18 cellular contexts compared by ENCODE assay signal in genomic region chr12:107045186-107045585, GRCh38. TPM values are rescaled to one million over a fixed set of nuclear protein-coding genes. Genes with fewer than 3 reads are reported as not detected.
A peak's percentile ranks its signal among the peaks of the same experiment; 100 is the strongest.
DNase-seq lines count a peak whose midpoint lies in the region; ATAC-seq and TF ChIP-seq lines count a peak whose summit lies in the region.
"Had no signal": no experiment of that assay in that cellular context is flagged by ENCODE, and none has a peak within 500 bp of the region (broad histone marks: within the 10 kb centered on the region; RNA-seq: fewer than 3 reads in every experiment).

No MANE protein-coding gene starts in this region.

- peaks cover 19% of the 10 kb centered on the region for H3K79me2 ChIP-seq in smooth muscle cell (ENCODE audit: low read depth)

- H3K27ac ChIP-seq in HEK293 (ENCODE audit: extremely low read depth, low read depth, low read length) (no peak overlapping the region), smooth muscle cell (ENCODE audit: low read depth) (peak overlapping the region; percentile 30), spleen (no peak overlapping the region)
- H3K27ac ChIP-seq: BLaER1 treated with 17β-estradiol and CSF1 and Interleukin-3, amounts not matched to agents 10 nM and 100 nM; C4-2B had no signal

- POLR2A ChIA-PET in HEK293 (lab: Yijun Ruan, JAX): no interaction called here

- H3K9ac ChIP-seq in smooth muscle cell (ENCODE audit: low read depth): no peak overlapping the region
- H3K9ac ChIP-seq: BLaER1 treated with 17β-estradiol and CSF1 and Interleukin-3, amounts not matched to agents 10 nM and 100 nM had no signal

- H3K4me2 ChIP-seq in smooth muscle cell: no peak overlapping the region
- H3K4me2 ChIP-seq: BLaER1 treated with 17β-estradiol and CSF1 and Interleukin-3, amounts not matched to agents 10 nM and 100 nM had no signal

- CTCF ChIA-PET in HEK293 (lab: Yijun Ruan, JAX): interaction anchor here (0.5 to 0.7 kb wide), 2 partner anchors 11 to 15 kb away, joined by 3 read pairs; no protein-coding TSS in a partner anchor

- no peak for TF ChIP-seq POLR2A in spleen (IDR thresholded peaks at IDR 0.05)

- H3K27me3 ChIP-seq in smooth muscle cell (ENCODE audit: low read depth) (no peaks in the 10 kb centered on the region), spleen (replicated peaks in 1 of 7) (no peaks in the 10 kb centered on the region)
- H3K27me3 ChIP-seq: BLaER1 treated with 17β-estradiol and CSF1 and Interleukin-3, amounts not matched to agents 10 nM and 100 nM had no signal

- H3F3A ChIP-seq in smooth muscle cell (ENCODE audit: low read depth): no peaks in the 10 kb centered on the region

- peak; percentile 84 for DNase-seq in amniotic epithelial cell (ENCODE audit: low read depth)
- DNase-seq in fibroblast of villous mesenchyme (ENCODE audit: low read depth): peak; percentile 69
- DNase-seq in smooth muscle cell (lab: John Stamatoyannopoulos, UW; ENCODE audit: unreplicated experiment): no peak
- no peak for DNase-seq in spleen
- no peak for DNase-seq in occipital lobe (lab: John Stamatoyannopoulos, UW)
- DNase-seq: 8988T; AML-193; Caco-2; Calu3; CD4-positive, alpha-beta T cell; CD8-positive, alpha-beta T cell; DMS79 treated with DMSO at 0.1 percent for 48 hours; GF-D8 had no signal

- H3K4me3 ChIP-seq in HEK293 (ENCODE audit: low read depth, low read length): no peak overlapping the region
- H3K4me3 ChIP-seq in fibroblast of villous mesenchyme (ENCODE audit: low read depth, low read length): no peak overlapping the region
- no peak overlapping the region for H3K4me3 ChIP-seq in smooth muscle cell
- no peak overlapping the region for H3K4me3 ChIP-seq in spleen
- H3K4me3 ChIP-seq: BLaER1 treated with 17β-estradiol and CSF1 and Interleukin-3, amounts not matched to agents 10 nM and 100 nM had no signal

- H4K20me1 ChIP-seq in smooth muscle cell (ENCODE audit: low read depth): peaks cover 12% of the 10 kb centered on the region

- no peak overlapping the region for H2AFZ ChIP-seq in smooth muscle cell (ENCODE audit: low read depth)

- H3K4me1 ChIP-seq in HEK293 (ENCODE audit: control insufficient read depth, insufficient read depth, low read length) (no peaks in the 10 kb centered on the region), smooth muscle cell (ENCODE audit: low read depth) (no peaks in the 10 kb centered on the region), spleen (no peaks in the 10 kb centered on the region)
- H3K4me1 ChIP-seq: BLaER1 treated with 17β-estradiol and CSF1 and Interleukin-3, amounts not matched to agents 10 nM and 100 nM had no signal

- TF ChIP-seq CTCF in HEK293 (tag by site-specific recombination; IDR thresholded peaks at IDR 0.05): no peak
- no peak for TF ChIP-seq CTCF in fibroblast of villous mesenchyme (IDR thresholded peaks at IDR 0.05; ENCODE audit: insufficient read depth, low read depth, low read length)
- no peak for TF ChIP-seq CTCF in smooth muscle cell (IDR thresholded peaks at IDR 0.05; ENCODE audit: borderline replicate concordance, insufficient read depth, poor library complexity, severe bottlenecking)
- no peak for TF ChIP-seq CTCF in spleen (IDR thresholded peaks at IDR 0.05 in 8 of 11, conservative IDR thresholded peaks at IDR 0.05 in 3 of 11)

- 36% methylated on average over 5 of the region's 5 CpGs for WGBS in smooth muscle cell (ENCODE audit: low lambda C conversion rate)
- WGBS in spleen, 5 donors: 61 to 87% (median 80%) methylated on average over 5 of the region's 5 CpGs

- intact Hi-C loops in spleen (cut with DNase I; ENCODE audit: low total_unique reads): no loop called here

- H3K9me3 ChIP-seq in HEK293 (ENCODE audit: control insufficient read depth, insufficient read depth, low read depth, low read length): no peaks in the 10 kb centered on the region
- no peaks in the 10 kb centered on the region for H3K9me3 ChIP-seq in smooth muscle cell (replicated peaks; ENCODE audit: low read depth)
- H3K9me3 ChIP-seq in spleen: peaks cover 7 to 55% (median 33%) of the 10 kb centered on the region in 8 donors
- H3K9me3 ChIP-seq: Caco-2 had no signal

- H3K36me3 ChIP-seq in HEK293 (ENCODE audit: control insufficient read depth in 2 of 2, insufficient read depth in 1 of 2, low read length in 2 of 2) (no peaks in the 10 kb centered on the region), smooth muscle cell (ENCODE audit: low read depth) (no peaks in the 10 kb centered on the region), spleen (no peaks in the 10 kb centered on the region)

- ATAC-seq in GM19395 (IDR thresholded peaks at IDR 0.05; ENCODE audit: unreplicated experiment): no peak
- no peak for ATAC-seq in GM19397 (IDR thresholded peaks at IDR 0.05; ENCODE audit: unreplicated experiment)
- ATAC-seq: CD8-positive, alpha-beta T cell had no signal

TF ChIP-seq in HEK293, 187 proteins besides CTCF, POLR2A, EP300 and RAD21:
- TF ChIP-seq SETDB1 (IDR thresholded peaks at IDR 0.05; ENCODE audit: insufficient read length, low read length): peak; percentile 35
- TF ChIP-seq ZNF791 (tag by site-specific recombination; IDR thresholded peaks at IDR 0.05): no peak
- TF ChIP-seq AEBP2 (tag by site-specific recombination; IDR thresholded peaks at IDR 0.05; ENCODE audit: borderline replicate concordance): no peak

RNA-seq across cellular contexts. Expression of gene CRY1, which starts 48.2 kb away (rescaled TPM):
- total RNA-seq in fibroblast of villous mesenchyme: 25.4 and 25.5 TPM in 2 replicates
- total RNA-seq in smooth muscle cell: 28.2 and 30.6 TPM in 2 replicates
- polyA plus RNA-seq in smooth muscle cell: 19.9 and 26.0 TPM in 2 replicates
- 10 to 100 TPM in 6 of 7 donors, 1 to 10 TPM in 1; 9.4 to 32.3 (median 15.6) TPM for total RNA-seq in spleen
- polyA plus RNA-seq in spleen: 1 to 10 TPM; 1.9 to 5.6 (median 3.4) TPM
- total RNA-seq in occipital lobe: 39.3 TPM

RNA-seq across cellular contexts. Expression of gene MTERF2, which starts 58.2 kb away (rescaled TPM):
- total RNA-seq in fibroblast of villous mesenchyme (3.9 and 7.3 TPM in 2 replicates), smooth muscle cell (2.8 and 5.8 TPM in 2 replicates), spleen (10 to 100 TPM in 3 of 7 donors, 1 to 10 TPM in 4; 7.9 to 21.2 (median 9.7) TPM), occipital lobe (15.8 TPM)
- polyA plus RNA-seq in smooth muscle cell (5.0 and 8.4 TPM in 2 replicates), spleen (10 to 100 TPM in 1 of 3 donors, 1 to 10 TPM in 2; 6.8 to 11.5 (median 9.7) TPM)

Comparison
In these comparisons a context has a peak if more than half of its experiments do, and no peak if none do; other contexts are left out.
1. DNase-seq: peak in amniotic epithelial cell (single experiment) and fibroblast of villous mesenchyme (single experiment); none in smooth muscle cell (single experiment), spleen (single experiment) and occipital lobe (single experiment).